ENCODE assay signal across 20 cellular contexts in genomic region chr1:24336099-24336498, GRCh38. TPM values are rescaled to one million over a fixed set of nuclear protein-coding genes. Genes with fewer than 3 reads are reported as not detected.
"Had no signal": no experiment of that assay in that cellular context is flagged by ENCODE, and none has a peak within 500 bp of the region (broad histone marks: within the 10 kb centered on the region; RNA-seq: fewer than 3 reads in every experiment).

No MANE protein-coding gene starts in this region.

- H3K9me3 ChIP-seq: adrenal gland, Peyer's patch had no signal

- ATAC-seq: activated CD4-positive, CD25-positive, alpha-beta regulatory T cell treated with anti-CD3 and anti-CD28 coated beads, Interleukin-2, amount 50 U/mL, for 24 hours; activated CD8-positive, alpha-beta T cell treated with anti-CD3 and anti-CD28 coated beads, Interleukin-2, amount 10 ng/mL, durations not matched to agents 7 days and 5 days had no signal

- H3K4me1 ChIP-seq: adrenal gland, Peyer's patch had no signal

- H3K9me3 Mint-ChIP-seq: activated naive CD8-positive, alpha-beta T cell treated with anti-CD3 and anti-CD28 coated beads, Interleukin-2, amount 10 ng/mL, durations not matched to agents 7 days and 5 days; T-helper 1 cell treated with Interleukin-12 subunit alpha and Interleukin-12 subunit beta and Interleukin-4 antibody, amounts not matched to agents 30 μg/mL and 1 μg/mL, for 36 hours had no signal

- H3K27ac Mint-ChIP-seq: activated CD8-positive, alpha-beta T cell treated with anti-CD3 and anti-CD28 coated beads, Interleukin-2, amount 10 ng/mL, durations not matched to agents 7 days and 5 days; activated naive CD8-positive, alpha-beta T cell treated with anti-CD3 and anti-CD28 coated beads, Interleukin-2, amount 10 ng/mL, durations not matched to agents 7 days and 5 days; T-helper 1 cell treated with Interleukin-12 subunit alpha and Interleukin-12 subunit beta and Interleukin-4 antibody, amounts not matched to agents 30 μg/mL and 1 μg/mL, for 36 hours had no signal

- DNase-seq: activated CD4-positive, alpha-beta T cell treated with anti-CD3 and anti-CD28 coated beads for 4 hours; activated CD4-positive, alpha-beta T cell treated with anti-CD3 and anti-CD28 coated beads, Interleukin-2, amount 50 U/mL, for 4 hours; activated CD8-positive, alpha-beta memory T cell treated with anti-CD3 and anti-CD28 coated beads, Interleukin-2, amount 50 U/mL, for 48 hours; activated CD8-positive, alpha-beta T cell treated with anti-CD3 and anti-CD28 coated beads, Interleukin-2, amount 10 ng/mL, durations not matched to agents 7 days and 5 days; activated naive CD4-positive, alpha-beta T cell treated with anti-CD3 and anti-CD28 coated beads, Interleukin-2, amount 50 U/mL, for 16 hours; activated naive CD8-positive, alpha-beta T cell treated with anti-CD3 and anti-CD28 coated beads, Interleukin-2, amount 10 ng/mL, durations not matched to agents 7 days and 5 days; activated T-cell treated with anti-CD3 and anti-CD28 coated beads, Interleukin-2, amount 50 U/mL, for 1 hour; adrenal gland; MM.1S; NCI-H1105; NCI-H1436; NCI-H1694 treated with DMSO at 0.1 percent for 48 hours; NCI-H2029 treated with DMSO at 0.1 percent for 48 hours; NCI-H446; NCI-H524; Peyer's patch; SHP77 treated with DMSO at 0.1 percent for 48 hours had no signal

- H3K4me3 Mint-ChIP-seq: activated CD8-positive, alpha-beta T cell treated with anti-CD3 and anti-CD28 coated beads, Interleukin-2, amount 10 ng/mL, durations not matched to agents 7 days and 5 days; activated naive CD8-positive, alpha-beta T cell treated with anti-CD3 and anti-CD28 coated beads, Interleukin-2, amount 10 ng/mL, durations not matched to agents 7 days and 5 days; T-helper 1 cell treated with Interleukin-12 subunit alpha and Interleukin-12 subunit beta and Interleukin-4 antibody, amounts not matched to agents 30 μg/mL and 1 μg/mL, for 36 hours had no signal

- H3K36me3 ChIP-seq: adrenal gland, Peyer's patch had no signal

- H3K27me3 ChIP-seq: adrenal gland, Peyer's patch had no signal

- H3K27ac ChIP-seq: adrenal gland, Peyer's patch had no signal

- H3K4me3 ChIP-seq: adrenal gland, Peyer's patch had no signal

- H3K36me3 Mint-ChIP-seq: activated naive CD8-positive, alpha-beta T cell treated with anti-CD3 and anti-CD28 coated beads, Interleukin-2, amount 10 ng/mL, durations not matched to agents 7 days and 5 days had no signal

RNA-seq across cellular contexts. Expression of gene GRHL3, which starts 16.9 kb away (rescaled TPM):
- total RNA-seq: activated CD8-positive, alpha-beta T cell treated with anti-CD3 and anti-CD28 coated beads, Interleukin-2, amount 10 ng/mL, durations not matched to agents 7 days and 5 days; activated naive CD8-positive, alpha-beta T cell treated with anti-CD3 and anti-CD28 coated beads, Interleukin-2, amount 10 ng/mL, durations not matched to agents 7 days and 5 days; SK-MEL-5 had no signal
